ENCODE assay signal across 17 cellular contexts in the genomic region with DNA sequence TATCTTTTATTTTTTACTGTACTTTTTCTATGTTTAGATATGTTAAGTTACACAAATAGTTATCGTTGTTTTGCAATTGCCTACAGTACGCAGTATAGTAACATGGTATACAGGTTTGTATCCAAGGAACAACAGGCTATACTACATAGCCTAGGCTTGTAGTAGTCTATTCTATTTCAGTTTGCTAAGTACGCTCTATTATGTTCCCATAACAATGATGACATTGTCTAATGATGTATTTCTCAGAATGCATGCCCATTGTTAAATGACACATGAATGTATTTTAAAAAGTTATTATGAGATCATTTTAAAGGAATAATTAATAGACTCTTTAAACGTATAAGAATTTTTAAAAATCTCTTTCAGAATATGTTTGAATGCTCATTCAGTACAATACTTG.
DNase-seq lines count a peak whose midpoint lies in the region; ATAC-seq, FAIRE-seq and TF ChIP-seq lines count a peak whose summit lies in the region.
"Had no signal": no experiment of that assay in that cellular context is flagged by ENCODE, and none has a peak within 500 bp of the region (broad histone marks: within the 10 kb centered on the region; RNA-seq: fewer than 3 reads in every experiment).

No MANE protein-coding gene starts in this region.

- FAIRE-seq in D721Med (lab: Jason Lieb, UNC), result peak; percentile 44
- FAIRE-seq: G401.6, GM12891 had no signal

- no peak overlapping the region for H3K27ac Mint-ChIP-seq in activated T-cell treated with anti-CD3 and anti-CD28 coated beads, Interleukin-2, amount 50 U/mL, for 72 hours
- H3K27ac Mint-ChIP-seq: CD4-positive, alpha-beta memory T cell; H9 had no signal

- H3K4me3 Mint-ChIP-seq in activated T-cell treated with anti-CD3 and anti-CD28 coated beads, Interleukin-2, amount 50 U/mL, for 72 hours, result no peak overlapping the region
- H3K4me3 Mint-ChIP-seq: CD4-positive, alpha-beta memory T cell; H9 had no signal

- H3K4me3 ChIP-seq in dorsolateral prefrontal cortex, result no peak overlapping the region

- H3K27me3 Mint-ChIP-seq in activated T-cell treated with anti-CD3 and anti-CD28 coated beads, Interleukin-2, amount 50 U/mL, for 72 hours (ENCODE audit: low read depth), result no peaks in the 10 kb centered on the region
- H3K27me3 Mint-ChIP-seq: CD4-positive, alpha-beta memory T cell had no signal

- H3K36me3 Mint-ChIP-seq in activated T-cell treated with anti-CD3 and anti-CD28 coated beads, Interleukin-2, amount 50 U/mL, for 72 hours (ENCODE audit: insufficient read depth in 2 of 2), result no peaks in the 10 kb centered on the region
- H3K36me3 Mint-ChIP-seq: CD4-positive, alpha-beta memory T cell had no signal

- DNase-seq in D721Med (ENCODE audit: insufficient read length, low spot score), result no peak
- no peak for DNase-seq in dorsolateral prefrontal cortex
- no peak for DNase-seq in substantia nigra (lab: John Stamatoyannopoulos, UW)
- no peak for DNase-seq in NCI-H2171 treated with DMSO at 0.1 percent for 48 hours (lab: John Stamatoyannopoulos, UW)
- no peak for DNase-seq in activated T-cell treated with anti-CD3 and anti-CD28 coated beads, Interleukin-2, amount 50 U/mL, for 72 hours
- DNase-seq: BE2C; CD4-positive, alpha-beta memory T cell; DMS153; DMS79 treated with DMSO at 0.1 percent for 48 hours; EL; GOT3; H9 had no signal

- H3K27me3 ChIP-seq in dorsolateral prefrontal cortex (no peaks in the 10 kb centered on the region), layer of hippocampus (ENCODE audit: control insufficient read depth, insufficient read depth, low read length) (no peaks in the 10 kb centered on the region)
- H3K27me3 ChIP-seq: BE2C had no signal

- H3K9me3 Mint-ChIP-seq in activated T-cell treated with anti-CD3 and anti-CD28 coated beads, Interleukin-2, amount 50 U/mL, for 72 hours, result peaks cover 4 to 5% of the 10 kb centered on the region in 2 donors
- H3K9me3 Mint-ChIP-seq: H9 had no signal

- no peaks in the 10 kb centered on the region for H3K4me1 Mint-ChIP-seq in activated T-cell treated with anti-CD3 and anti-CD28 coated beads, Interleukin-2, amount 50 U/mL, for 72 hours (ENCODE audit: low read depth)
- H3K4me1 Mint-ChIP-seq: CD4-positive, alpha-beta memory T cell had no signal

- no peak for ATAC-seq in activated T-cell treated with anti-CD3 and anti-CD28 coated beads, Interleukin-2, amount 50 U/mL, for 72 hours (replicated peaks in 1 of 2)
- ATAC-seq in HG02678 (IDR thresholded peaks at IDR 0.05; ENCODE audit: unreplicated experiment), result no peak

- TF ChIP-seq CTCF in D721Med (IDR thresholded peaks at IDR 0.05; ENCODE audit: insufficient read depth, missing control alignments), result no peak
- no peak for TF ChIP-seq CTCF in dorsolateral prefrontal cortex (IDR thresholded peaks at IDR 0.05 in 54 of 56, conservative IDR thresholded peaks at IDR 0.05 in 2 of 56; ENCODE audit: low read depth in 1 of 56, partially characterized antibody in 56 of 56)

- H3K27ac ChIP-seq in dorsolateral prefrontal cortex (peak overlapping the region in 57 of 59 donors; percentile 2 to 90 (median 69)), layer of hippocampus (ENCODE audit: low read depth, low read length) (peak overlapping the region; percentile 48), substantia nigra (ENCODE audit: low read depth, low read length, poor library complexity, severe bottlenecking) (peak overlapping the region; percentile 66)
- H3K27ac ChIP-seq: C4-2B had no signal

- intact Hi-C loops in dorsolateral prefrontal cortex (cut with DNase I), result no loop called here
